In the genomic region with DNA sequence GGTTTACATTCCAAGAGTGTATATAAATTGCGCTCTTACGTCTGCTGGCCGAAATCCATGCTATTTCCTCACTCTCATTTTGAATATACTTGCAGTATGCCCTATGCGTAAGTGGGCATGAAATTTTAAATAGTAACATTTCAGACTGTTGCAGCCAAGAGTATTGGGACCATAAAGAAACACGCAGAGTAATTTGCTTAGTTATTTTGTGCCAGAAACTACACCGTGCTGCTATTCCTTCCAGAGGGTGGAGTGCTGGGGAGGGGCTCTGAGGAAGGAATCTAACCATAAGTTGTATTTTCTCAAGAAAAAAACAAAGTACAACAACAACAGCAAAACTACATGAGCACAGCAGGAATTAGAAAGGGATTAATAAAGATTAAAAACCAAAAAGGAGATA, we compare ENCODE assay signal across 18 cellular contexts.
DNase-seq lines count a peak whose midpoint lies in the region; ATAC-seq and TF ChIP-seq lines count a peak whose summit lies in the region.
"Had no signal": no experiment of that assay in that cellular context is flagged by ENCODE, and none has a peak within 500 bp of the region (broad histone marks: within the 10 kb centered on the region; RNA-seq: fewer than 3 reads in every experiment).

No MANE protein-coding gene starts in this region.

- no peaks in the 10 kb centered on the region for H3K4me1 Mint-ChIP-seq in stimulated activated effector memory CD8-positive, alpha-beta T cell treated with anti-CD3 and anti-CD28 coated beads, Interleukin-12 subunit alpha, Interleukin-12 subunit beta, amount 100 ng/mL, for 72 hours
- H3K4me1 Mint-ChIP-seq: B cell; CD4-positive, CD25-positive, alpha-beta regulatory T cell had no signal

- H3K9me3 ChIP-seq in SK-N-MC (ENCODE audit: low read depth, low read length) = no peaks in the 10 kb centered on the region
- H3K9me3 ChIP-seq in gastroesophageal sphincter = no peaks in the 10 kb centered on the region
- H3K9me3 ChIP-seq: BLaER1, Caco-2 had no signal

- in situ Hi-C loops in brain microvascular endothelial cell (cut with HindIII; ENCODE audit: low pct_ligation_motif_present, low sequenced_read_pairs) = no loop called here

- no peak overlapping the region for H3K4me3 Mint-ChIP-seq in stimulated activated effector memory CD8-positive, alpha-beta T cell treated with anti-CD3 and anti-CD28 coated beads, Interleukin-12 subunit alpha, Interleukin-12 subunit beta, amount 100 ng/mL, for 72 hours
- H3K4me3 Mint-ChIP-seq: B cell; CD4-positive, CD25-positive, alpha-beta regulatory T cell; CD8-positive, alpha-beta T cell had no signal

- no peak for TF ChIP-seq POLR2A in gastroesophageal sphincter (IDR thresholded peaks at IDR 0.05)

- TF ChIP-seq EP300 in gastroesophageal sphincter (IDR thresholded peaks at IDR 0.05) = no peak

- no peak for TF ChIP-seq CTCF in gastroesophageal sphincter (IDR thresholded peaks at IDR 0.05)
- TF ChIP-seq CTCF in brain microvascular endothelial cell (IDR thresholded peaks at IDR 0.05; ENCODE audit: low read depth, low read length, missing control alignments) = no peak

- H3K27ac Mint-ChIP-seq in stimulated activated effector memory CD8-positive, alpha-beta T cell treated with anti-CD3 and anti-CD28 coated beads, Interleukin-12 subunit alpha, Interleukin-12 subunit beta, amount 100 ng/mL, for 72 hours = no peak overlapping the region
- H3K27ac Mint-ChIP-seq: B cell; CD4-positive, CD25-positive, alpha-beta regulatory T cell; CD8-positive, alpha-beta T cell had no signal

- H3K36me3 Mint-ChIP-seq in stimulated activated effector memory CD8-positive, alpha-beta T cell treated with anti-CD3 and anti-CD28 coated beads, Interleukin-12 subunit alpha, Interleukin-12 subunit beta, amount 100 ng/mL, for 72 hours = no peaks in the 10 kb centered on the region
- H3K36me3 Mint-ChIP-seq: CD4-positive, CD25-positive, alpha-beta regulatory T cell; CD8-positive, alpha-beta T cell had no signal

- H3K27me3 ChIP-seq in gastroesophageal sphincter = no peaks in the 10 kb centered on the region
- no peaks in the 10 kb centered on the region for H3K27me3 ChIP-seq in brain microvascular endothelial cell (replicated peaks)
- H3K27me3 ChIP-seq: BLaER1 had no signal

- H3K27ac ChIP-seq in SK-N-MC (peak overlapping the region; percentile 98), gastroesophageal sphincter (no peak overlapping the region), brain microvascular endothelial cell (no peak overlapping the region)
- H3K27ac ChIP-seq: BLaER1, C4-2B, GM23248 had no signal

- H3K4me1 ChIP-seq in gastroesophageal sphincter = no peaks in the 10 kb centered on the region
- H3K4me1 ChIP-seq: Caco-2 had no signal

- peak overlapping the region; percentile 69 for H3K4me3 ChIP-seq in SK-N-MC
- no peak overlapping the region for H3K4me3 ChIP-seq in gastroesophageal sphincter
- no peak overlapping the region for H3K4me3 ChIP-seq in brain microvascular endothelial cell (ENCODE audit: low read depth, low read length)
- H3K4me3 ChIP-seq: BLaER1, GM23248 had no signal

- WGBS in gastroesophageal sphincter (ENCODE audit: low coverage in 1 of 2), 2 donors = 13 to 45% methylated on average over 3 to 6 of the region's 6 CpGs

- ATAC-seq in gastroesophageal sphincter = peak; percentile 41
- ATAC-seq in HG03521 (IDR thresholded peaks at IDR 0.05; ENCODE audit: unreplicated experiment) = no peak
- ATAC-seq in HG02571 (IDR thresholded peaks at IDR 0.05; ENCODE audit: unreplicated experiment) = no peak
- no peak for ATAC-seq in stimulated activated effector memory CD8-positive, alpha-beta T cell treated with anti-CD3 and anti-CD28 coated beads, Interleukin-12 subunit alpha, Interleukin-12 subunit beta, amount 100 ng/mL, for 72 hours
- ATAC-seq: CD8-positive, alpha-beta T cell had no signal

- H3K36me3 ChIP-seq in SK-N-MC (ENCODE audit: insufficient read depth, low read length) (no peaks in the 10 kb centered on the region; the same call in 1 of the 2 replicates), gastroesophageal sphincter (no peaks in the 10 kb centered on the region), brain microvascular endothelial cell (replicated peaks) (no peaks in the 10 kb centered on the region)
- H3K36me3 ChIP-seq: BLaER1 had no signal

- DNase-seq in SK-N-MC (ENCODE audit: low read depth, low spot score) (no peak), fibroblast of peridontal ligament (ENCODE audit: extremely low read depth) (peak; percentile 23), brain microvascular endothelial cell (no peak)
- DNase-seq in stimulated activated effector memory CD8-positive, alpha-beta T cell treated with anti-CD3 and anti-CD28 coated beads, Interleukin-12 subunit alpha, Interleukin-12 subunit beta, amount 100 ng/mL, for 72 hours (ENCODE audit: low spot score in 2 of 2) = no peak
- DNase-seq: Caco-2; CD4-positive, CD25-positive, alpha-beta regulatory T cell; CD8-positive, alpha-beta T cell; DMS153; DND-41; GM23248; H7; HCEC 1CT had no signal

- peaks cover 15% of the 10 kb centered on the region for H3K9me3 Mint-ChIP-seq in stimulated activated effector memory CD8-positive, alpha-beta T cell treated with anti-CD3 and anti-CD28 coated beads, Interleukin-12 subunit alpha, Interleukin-12 subunit beta, amount 100 ng/mL, for 72 hours
- H3K9me3 Mint-ChIP-seq: CD8-positive, alpha-beta T cell had no signal

- H3K9ac ChIP-seq in SK-N-MC (ENCODE audit: insufficient read length) = peak overlapping the region; percentile 75
- H3K9ac ChIP-seq: BLaER1, GM23248 had no signal
